16 cellular contexts compared by ENCODE assay signal in the genomic region with DNA sequence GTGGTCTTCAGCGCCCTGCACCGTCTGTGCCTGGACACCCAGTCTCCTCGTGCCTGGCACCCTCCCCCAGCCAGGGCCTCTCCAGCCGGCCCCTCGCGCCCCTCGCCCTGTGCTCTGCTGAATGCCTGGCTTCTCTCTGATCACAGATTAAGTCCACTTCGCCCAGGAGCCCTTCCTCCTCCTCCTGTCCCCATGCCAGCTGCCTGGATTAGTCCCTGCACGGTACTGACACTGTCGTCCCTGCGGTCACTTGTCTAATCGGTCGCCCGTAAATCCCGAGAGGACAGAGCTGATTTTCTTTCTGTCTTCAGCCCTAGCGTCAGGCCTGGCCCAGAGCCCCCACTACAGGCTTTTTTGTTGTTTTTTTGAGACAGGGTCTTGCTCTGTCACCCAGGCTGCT.
"Had no signal": no experiment of that assay in that cellular context is flagged by ENCODE, and none has a peak within 500 bp of the region (broad histone marks: within the 10 kb centered on the region; RNA-seq: fewer than 3 reads in every experiment).

No MANE protein-coding gene starts in this region.

- ATAC-seq: activated naive CD8-positive, alpha-beta T cell treated with anti-CD3 and anti-CD28 coated beads, Interleukin-2, amount 50 U/mL, for 24 hours; left colon; pancreas; stimulated activated naive CD8-positive, alpha-beta T cell treated with anti-CD3 and anti-CD28 coated beads, Interleukin-15, Interleukin-2, amounts not matched to agents 100 U/mL and 50 U/mL, for 24 hours had no signal

- H3K27ac Mint-ChIP-seq: activated naive CD8-positive, alpha-beta T cell treated with anti-CD3 and anti-CD28 coated beads, Interleukin-2, amount 50 U/mL, for 24 hours; activated T-helper 1 cell treated with anti-CD3 and anti-CD28 coated beads, Interleukin-12 subunit alpha, Interleukin-12 subunit beta, Interleukin-2, Interleukin-4 antibody, amounts not matched to agents 30 ng/mL and 10 ng/mL and 1 ng/mL, durations not matched to agents 14 hours and 24 hours and 36 hours; neural progenitor cell had no signal

- H3K27me3 Mint-ChIP-seq: activated naive CD8-positive, alpha-beta T cell treated with anti-CD3 and anti-CD28 coated beads, Interleukin-2, amount 50 U/mL, for 24 hours had no signal

- H3K9me3 Mint-ChIP-seq: activated naive CD8-positive, alpha-beta T cell treated with anti-CD3 and anti-CD28 coated beads, Interleukin-2, amount 50 U/mL, for 24 hours; activated T-helper 1 cell treated with anti-CD3 and anti-CD28 coated beads, Interleukin-12 subunit alpha, Interleukin-12 subunit beta, Interleukin-2, Interleukin-4 antibody, amounts not matched to agents 30 ng/mL and 10 ng/mL and 1 ng/mL, durations not matched to agents 14 hours and 24 hours and 36 hours; neural progenitor cell had no signal

- H3K36me3 ChIP-seq: breast epithelium, neural progenitor cell, pancreas had no signal

- H3K9me3 ChIP-seq: breast epithelium, heart left ventricle, pancreas had no signal

- H3K4me3 ChIP-seq: breast epithelium, heart left ventricle, neural progenitor cell, pancreas, skin epidermis had no signal

- H3K4me3 Mint-ChIP-seq: activated naive CD8-positive, alpha-beta T cell treated with anti-CD3 and anti-CD28 coated beads, Interleukin-2, amount 50 U/mL, for 24 hours; activated T-helper 1 cell treated with anti-CD3 and anti-CD28 coated beads, Interleukin-12 subunit alpha, Interleukin-12 subunit beta, Interleukin-2, Interleukin-4 antibody, amounts not matched to agents 30 ng/mL and 10 ng/mL and 1 ng/mL, durations not matched to agents 14 hours and 24 hours and 36 hours; neural progenitor cell had no signal

- DNase-seq: activated naive CD4-positive, alpha-beta T cell treated with Interleukin-2 at 50 U/mL for 16 hours; activated naive CD8-positive, alpha-beta T cell treated with anti-CD3 and anti-CD28 coated beads, Interleukin-2, amount 50 U/mL, for 24 hours; aorta; left colon; midbrain; pancreas; stimulated activated CD4-positive, alpha-beta T cell treated with anti-CD3 and anti-CD28 coated beads, Interleukin-15, amount 100 ng/mL, for 24 hours; stimulated activated CD4-positive, alpha-beta T cell treated with anti-CD3 and anti-CD28 coated beads, Interleukin-4, amount 100 ng/mL, for 1 hour; stimulated activated naive CD8-positive, alpha-beta T cell treated with anti-CD3 and anti-CD28 coated beads, Interleukin-15, Interleukin-2, amounts not matched to agents 100 U/mL and 50 U/mL, for 24 hours; trophoblast cell had no signal

- H3K27ac ChIP-seq: breast epithelium, epithelial cell of prostate, neural progenitor cell, pancreas, skin epidermis had no signal

- H3K4me1 ChIP-seq: breast epithelium, pancreas had no signal

- H3K27me3 ChIP-seq: breast epithelium, heart left ventricle, neural progenitor cell, pancreas had no signal
